8 cellular contexts compared by ENCODE assay signal in the genomic region with DNA sequence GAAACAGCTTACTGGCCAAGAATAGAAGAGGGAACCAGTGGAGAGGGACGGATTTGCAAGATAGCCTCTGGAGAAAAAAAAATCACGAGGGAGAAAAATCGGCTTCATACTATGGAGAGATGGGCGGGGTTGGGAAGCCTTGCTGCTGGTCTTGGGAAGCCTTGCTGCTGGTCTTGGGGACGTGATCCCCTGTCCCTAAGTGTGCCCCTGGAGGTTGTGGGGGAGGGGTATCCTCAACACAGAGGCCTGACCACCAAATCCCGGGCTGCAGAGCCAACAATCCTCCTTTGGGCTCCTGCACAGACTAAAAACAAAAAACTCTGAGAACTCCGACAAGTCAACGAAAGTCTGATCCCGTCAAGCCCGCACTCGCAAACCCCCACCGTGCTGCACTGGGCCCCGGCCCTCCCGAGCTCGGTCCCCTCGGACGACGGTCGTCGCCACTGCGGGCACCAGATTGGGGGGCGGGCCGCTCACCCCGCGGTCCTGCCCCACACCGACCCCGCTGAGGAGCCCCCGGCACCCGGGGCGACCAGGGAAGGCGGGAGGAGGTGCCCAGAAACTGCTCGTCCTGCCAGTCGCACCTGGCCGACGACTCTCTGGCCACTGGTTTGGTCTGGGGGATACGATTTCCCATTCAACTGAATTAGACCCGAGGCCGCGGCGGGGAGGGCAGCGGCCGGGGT. TPM values are rescaled to one million over a fixed set of nuclear protein-coding genes. Genes with fewer than 3 reads are reported as not detected.
DNase-seq lines count a peak whose midpoint lies in the region; TF ChIP-seq lines count a peak whose summit lies in the region.

No MANE protein-coding gene starts in this region.

- no peaks in the 10 kb centered on the region for H3K9me3 ChIP-seq in cardiac muscle cell (ENCODE audit: low read depth)
- no peaks in the 10 kb centered on the region for H3K9me3 ChIP-seq in iPS-20b (ENCODE audit: insufficient read depth, low read depth, low read length)

- H3K36me3 ChIP-seq in cardiac muscle cell (no peaks in the 10 kb centered on the region), iPS-20b (ENCODE audit: insufficient read depth, low read depth, low read length) (no peaks in the 10 kb centered on the region)

- no peaks in the 10 kb centered on the region for H3K4me1 ChIP-seq in cardiac muscle cell (ENCODE audit: low read depth)
- peaks cover 23% of the 10 kb centered on the region; the same call in 1 of the 2 replicates for H3K4me1 ChIP-seq in iPS-20b (ENCODE audit: insufficient read depth, low read length)

- intact Hi-C loops in cardiac septum (cut with DNase I) = no loop called here

- H3K4me3 ChIP-seq in cardiac muscle cell = peak overlapping the region; percentile 66
- peak overlapping the region; percentile 88 for H3K4me3 ChIP-seq in iPS-20b (ENCODE audit: low read length)
- H3K4me3 ChIP-seq in skeletal muscle cell (ENCODE audit: low read depth, low read length) = peak overlapping the region; percentile 63

- in situ Hi-C loops in KBM-7 (cut with MboI; ENCODE audit: low pct_unique_long_range_greater_than_20kb, low sequenced_read_pairs) = no loop called here

- peak overlapping the region; percentile 77 for H3K9ac ChIP-seq in iPS-20b (ENCODE audit: low read depth, low read length)

- H3K27ac ChIP-seq in cardiac muscle cell = no peak overlapping the region
- no peak overlapping the region for H3K27ac ChIP-seq in iPS-20b (ENCODE audit: low read length)

- peaks cover 31% of the 10 kb centered on the region for H3K27me3 ChIP-seq in cardiac muscle cell
- H3K27me3 ChIP-seq in iPS-20b (ENCODE audit: insufficient read depth, low read length) = peaks cover 52% of the 10 kb centered on the region

- no peak for TF ChIP-seq CTCF in cardiac muscle cell (IDR thresholded peaks at IDR 0.05; ENCODE audit: low read depth, low read length)

- DNase-seq in cardiac muscle cell (ENCODE audit: low read depth in 1 of 2, low spot score in 1 of 2) (peak in 1 of 2 donors; percentile 37), cardiac septum (ENCODE audit: low spot score) (no peak), KBM-7 (peak; percentile 54), astrocyte of the hippocampus (ENCODE audit: low read depth, low spot score) (peak; percentile 34), skeletal muscle cell (ENCODE audit: low read depth) (no peak), Kasumi-1 (lab: John Stamatoyannopoulos, UW) (no peak), NCI-H1092 treated with DMSO at 0.1 percent for 48 hours (lab: John Stamatoyannopoulos, UW) (no peak)

RNA-seq across cellular contexts. Expression of gene MAP7, which starts 0.7 kb away (rescaled TPM):
- total RNA-seq in cardiac muscle cell (8.8 and 13.8 TPM in 2 replicates), cardiac septum (1.5 TPM)
- 4.1 and 8.0 TPM in 2 replicates for polyA plus RNA-seq in cardiac muscle cell

Comparison
In these comparisons a context has a peak if more than half of its experiments do, and no peak if none do; other contexts are left out.
1. DNase-seq: peak in KBM-7 (single experiment) and astrocyte of the hippocampus (single experiment); none in cardiac septum (single experiment), skeletal muscle cell (single experiment), Kasumi-1 (0 of 2) and NCI-H1092 treated with DMSO at 0.1 percent for 48 hours (single experiment).
2. Peak in every context shown above with its lines, with median percentiles within 50 percentile points of each other: H3K4me3 ChIP-seq.